Comparison of ENCODE assay signal across 31 cellular contexts in genomic region chr5:83498585-83498984, GRCh38. TPM values are rescaled to one million over a fixed set of nuclear protein-coding genes. Genes with fewer than 3 reads are reported as not detected.
DNase-seq lines count a peak whose midpoint lies in the region; ATAC-seq, FAIRE-seq and TF ChIP-seq lines count a peak whose summit lies in the region.
"Had no signal": no experiment of that assay in that cellular context is flagged by ENCODE, and none has a peak within 500 bp of the region (broad histone marks: within the 10 kb centered on the region; RNA-seq: fewer than 3 reads in every experiment).

No MANE protein-coding gene starts in this region.

- H3K9me3 ChIP-seq in neural cell (ENCODE audit: low read length): no peaks in the 10 kb centered on the region
- H3K9me3 ChIP-seq: BLaER1, ovary had no signal

- H4K20me1 ChIP-seq in neural cell (ENCODE audit: insufficient read depth): peaks cover 99% of the 10 kb centered on the region
- H4K20me1 ChIP-seq: BLaER1 had no signal

- no peak for TF ChIP-seq EP300 in neural cell (conservative IDR thresholded peaks at IDR 0.05; ENCODE audit: poor library complexity, severe bottlenecking)

- H3K4me3 ChIP-seq in neural cell (ENCODE audit: low read length): peak overlapping the region; percentile 84
- H3K4me3 ChIP-seq: BLaER1, ovary had no signal

- no peak for FAIRE-seq in GM12892 (lab: Jason Lieb, UNC)
- FAIRE-seq: astrocyte, endothelial cell of umbilical vein, H1, HTR-8/SVneo, keratinocyte, small intestine had no signal

- peaks cover 100% of the 10 kb centered on the region for H3K79me2 ChIP-seq in neural cell (replicated peaks; ENCODE audit: insufficient read depth, low read length)

- no peak for TF ChIP-seq POLR2A in GM12892 (IDR thresholded peaks at IDR 0.05; ENCODE audit: low read depth, low read length)

- peak overlapping the region; percentile 2 for H3K27ac ChIP-seq in neural cell (ENCODE audit: low read length)
- H3K27ac ChIP-seq: BLaER1, ovary had no signal

- no peak for TF ChIP-seq CTCF in neural cell (IDR thresholded peaks at IDR 0.05; ENCODE audit: poor library complexity, severe bottlenecking)

- H3K9me2 ChIP-seq in neural cell (ENCODE audit: insufficient read depth, low read length): no peaks in the 10 kb centered on the region

- H3K4me2 ChIP-seq in neural cell (ENCODE audit: low read length): peak overlapping the region; percentile 11
- H3K4me2 ChIP-seq: BLaER1 had no signal

- no peak overlapping the region for H2AFZ ChIP-seq in neural cell (ENCODE audit: low read depth, low read length)

- TF ChIP-seq RAD21 in neural cell (conservative IDR thresholded peaks at IDR 0.05): no peak

- peak; percentile 79 for ATAC-seq in GM18867 (IDR thresholded peaks at IDR 0.05; ENCODE audit: unreplicated experiment)
- ATAC-seq in GM21390 (IDR thresholded peaks at IDR 0.05; ENCODE audit: unreplicated experiment): peak; percentile 82
- ATAC-seq in HG03045 (IDR thresholded peaks at IDR 0.05; ENCODE audit: unreplicated experiment): peak; percentile 50
- ATAC-seq in GM18858 (IDR thresholded peaks at IDR 0.05; ENCODE audit: unreplicated experiment): no peak
- ATAC-seq: activated CD4-positive, CD25-positive, alpha-beta regulatory T cell treated with anti-CD3 and anti-CD28 coated beads, Interleukin-2, amount 50 U/mL, for 24 hours; natural killer cell; Panc1; stimulated activated effector memory CD8-positive, alpha-beta T cell treated with anti-CD3 and anti-CD28 coated beads, Interleukin-12 subunit alpha, Interleukin-12 subunit beta, amount 100 ng/mL, for 72 hours had no signal

- H3F3A ChIP-seq in neural cell (ENCODE audit: insufficient read depth, low read length, poor library complexity, severe bottlenecking): peaks cover 9% of the 10 kb centered on the region

- H3K9ac ChIP-seq in neural cell (ENCODE audit: low read length): no peak overlapping the region
- H3K9ac ChIP-seq: BLaER1 had no signal

- peaks cover 61% of the 10 kb centered on the region for H3K36me3 ChIP-seq in neural cell (ENCODE audit: insufficient read depth, low read length)
- H3K36me3 ChIP-seq: BLaER1, ovary had no signal

- DNase-seq in GM12892 (ENCODE audit: insufficient read length) (no peak), NCI-H774 (lab: John Stamatoyannopoulos, UW) (no peak)
- DNase-seq: activated CD4-positive, alpha-beta memory T cell treated with anti-CD3 and anti-CD28 coated beads, Interleukin-2, amount 10 ng/mL, durations not matched to agents 7 days and 5 days; activated effector memory CD4-positive, alpha-beta T cell treated with anti-CD3 and anti-CD28 coated beads, Interleukin-2, amount 50 U/mL, for 16 hours; activated naive CD8-positive, alpha-beta T cell treated with anti-CD3 and anti-CD28 coated beads, Interleukin-2, amount 10 ng/mL, durations not matched to agents 7 days and 5 days; central memory CD4-positive, alpha-beta T cell; EL; KG1; natural killer cell; NCI-H1436 treated with DMSO at 0.1 percent for 48 hours; NCI-H510A treated with DMSO at 0.1 percent for 48 hours; NK-92 treated with Interleukin-12 subunit alpha and Interleukin-12 subunit beta, amount 100 ng/mL, for 24 hours; ovary; retina; SIG-M5; small intestine; substantia nigra had no signal

- no peaks in the 10 kb centered on the region for H3K27me3 ChIP-seq in neural cell (ENCODE audit: insufficient read depth, low read depth, low read length)
- H3K27me3 ChIP-seq: BLaER1, ovary had no signal

TF ChIP-seq in neural cell, 6 proteins besides CTCF, POLR2A, EP300 and RAD21:
- peak; percentile 8 for TF ChIP-seq POLR2AphosphoS5 (IDR thresholded peaks at IDR 0.05)
- TF ChIP-seq, protein P1, sequence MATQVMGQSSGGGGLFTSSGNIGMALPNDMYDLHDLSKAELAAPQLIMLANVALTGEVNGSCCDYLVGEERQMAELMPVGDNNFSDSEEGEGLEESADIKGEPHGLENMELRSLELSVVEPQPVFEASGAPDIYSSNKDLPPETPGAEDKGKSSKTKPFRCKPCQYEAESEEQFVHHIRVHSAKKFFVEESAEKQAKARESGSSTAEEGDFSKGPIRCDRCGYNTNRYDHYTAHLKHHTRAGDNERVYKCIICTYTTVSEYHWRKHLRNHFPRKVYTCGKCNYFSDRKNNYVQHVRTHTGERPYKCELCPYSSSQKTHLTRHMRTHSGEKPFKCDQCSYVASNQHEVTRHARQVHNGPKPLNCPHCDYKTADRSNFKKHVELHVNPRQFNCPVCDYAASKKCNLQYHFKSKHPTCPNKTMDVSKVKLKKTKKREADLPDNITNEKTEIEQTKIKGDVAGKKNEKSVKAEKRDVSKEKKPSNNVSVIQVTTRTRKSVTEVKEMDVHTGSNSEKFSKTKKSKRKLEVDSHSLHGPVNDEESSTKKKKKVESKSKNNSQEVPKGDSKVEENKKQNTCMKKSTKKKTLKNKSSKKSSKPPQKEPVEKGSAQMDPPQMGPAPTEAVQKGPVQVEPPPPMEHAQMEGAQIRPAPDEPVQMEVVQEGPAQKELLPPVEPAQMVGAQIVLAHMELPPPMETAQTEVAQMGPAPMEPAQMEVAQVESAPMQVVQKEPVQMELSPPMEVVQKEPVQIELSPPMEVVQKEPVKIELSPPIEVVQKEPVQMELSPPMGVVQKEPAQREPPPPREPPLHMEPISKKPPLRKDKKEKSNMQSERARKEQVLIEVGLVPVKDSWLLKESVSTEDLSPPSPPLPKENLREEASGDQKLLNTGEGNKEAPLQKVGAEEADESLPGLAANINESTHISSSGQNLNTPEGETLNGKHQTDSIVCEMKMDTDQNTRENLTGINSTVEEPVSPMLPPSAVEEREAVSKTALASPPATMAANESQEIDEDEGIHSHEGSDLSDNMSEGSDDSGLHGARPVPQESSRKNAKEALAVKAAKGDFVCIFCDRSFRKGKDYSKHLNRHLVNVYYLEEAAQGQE (IDR thresholded peaks at IDR 0.05; ENCODE audit: borderline replicate concordance): no peak
- TF ChIP-seq SMC3 (conservative IDR thresholded peaks at IDR 0.05; ENCODE audit: poor library complexity): no peak
- no peak for TF ChIP-seq EZH2 (IDR thresholded peaks at IDR 0.05; ENCODE audit: borderline replicate concordance, insufficient read depth, low read length, poor library complexity, severe bottlenecking)

RNA-seq across cellular contexts. Expression of gene VCAN, which starts 27.0 kb away (rescaled TPM):
- polyA plus RNA-seq in neural cell: 1,185 and 1,274 TPM in 2 replicates
- 3,969 and 5,103 TPM in 2 replicates for polyA minus RNA-seq in neural cell
- polyA plus RNA-seq in GM12892 (2012; ENCODE audit: missing spikeins): 0.47 TPM
